ENCODE assay signal across 8 cellular contexts in genomic region chrX:40579880-40580536, GRCh38. TPM values are rescaled to one million over a fixed set of nuclear protein-coding genes. Genes with fewer than 3 reads are reported as not detected.
DNase-seq lines count a peak whose midpoint lies in the region; ATAC-seq and TF ChIP-seq lines count a peak whose summit lies in the region.

No MANE protein-coding gene starts in this region.

- peaks cover 3% of the 10 kb centered on the region; the same call in 1 of the 2 replicates for H3K9me3 ChIP-seq in HUES6 (ENCODE audit: control insufficient read depth, insufficient read depth, low read depth, low read length)
- H3K9me3 ChIP-seq in breast epithelium = no peaks in the 10 kb centered on the region
- H3K9me3 ChIP-seq in lung (ENCODE audit: control insufficient read depth in 2 of 2, insufficient read depth in 1 of 2, low read length in 1 of 2) = peaks cover 0 to 7% of the 10 kb centered on the region in 2 donors
- H3K9me3 ChIP-seq in vagina = no peaks in the 10 kb centered on the region

- H3K27me3 ChIP-seq in HUES6 (ENCODE audit: control insufficient read depth, insufficient read depth, low read length) (no peaks in the 10 kb centered on the region), breast epithelium (peaks cover 0 to 31% of the 10 kb centered on the region in 2 donors), lung (ENCODE audit: control insufficient read depth, insufficient read depth) (peaks cover 6% of the 10 kb centered on the region), vagina (no peaks in the 10 kb centered on the region)

- no peak for DNase-seq in activated T-cell treated with anti-CD3 and anti-CD28 coated beads, Interleukin-2, amount 50 U/mL, for 72 hours
- DNase-seq in activated T-cell treated with anti-CD3 and anti-CD28 coated beads, Interleukin-2, amount 50 U/mL, for 1 hour = no peak
- DNase-seq in breast epithelium (ENCODE audit: low spot score in 2 of 2) = no peak
- DNase-seq in lung (ENCODE audit: low spot score) = no peak
- DNase-seq in vagina (ENCODE audit: extremely low spot score in 2 of 2) = no peak
- DNase-seq in HuH-7 (ENCODE audit: low spot score) = no peak
- no peak for DNase-seq in NK-92 treated with Interleukin-12 subunit alpha and Interleukin-12 subunit beta, amount 100 ng/mL, for 24 hours (lab: John Stamatoyannopoulos, UW)

- H3K27ac ChIP-seq in HUES6 (ENCODE audit: low read depth, low read length) (no peak overlapping the region), breast epithelium (peak overlapping the region; percentile 89 to 97), lung (ENCODE audit: low read depth in 1 of 2, low read length in 1 of 2) (peak overlapping the region; percentile 84 to 87), vagina (peak overlapping the region; percentile 76)

- peak overlapping the region; percentile 73 for H3K9ac ChIP-seq in HUES6 (ENCODE audit: low read length)

- 0 out of 2 replicates have a peak, but pooled peaks cover 3% of the 10 kb centered on the region for H3K4me1 ChIP-seq in HUES6 (ENCODE audit: control insufficient read depth, insufficient read depth, low read length)
- H3K4me1 ChIP-seq in breast epithelium = no peaks in the 10 kb centered on the region
- H3K4me1 ChIP-seq in lung (ENCODE audit: control insufficient read depth in 2 of 2, insufficient read depth in 2 of 2, low read length in 2 of 2) = peaks cover 6% of the 10 kb centered on the region in 2 donors
- peaks cover 9% of the 10 kb centered on the region for H3K4me1 ChIP-seq in vagina

- H3K4me1 Mint-ChIP-seq in activated T-cell treated with anti-CD3 and anti-CD28 coated beads, Interleukin-2, amount 50 U/mL, for 72 hours (ENCODE audit: low read depth) = peaks cover 25% of the 10 kb centered on the region

- TF ChIP-seq CTCF in breast epithelium (IDR thresholded peaks at IDR 0.05) (no peak), lung (IDR thresholded peaks at IDR 0.05; ENCODE audit: control extremely low read depth, extremely low read depth) (no peak), vagina (IDR thresholded peaks at IDR 0.05) (no peak)

- ATAC-seq in activated T-cell treated with anti-CD3 and anti-CD28 coated beads, Interleukin-2, amount 50 U/mL, for 72 hours (replicated peaks in 1 of 2) = peak in 1 of 2 donors; percentile 44
- peak; percentile 43 for ATAC-seq in lung (ENCODE audit: insufficient read depth, low FRiP score)

- intact Hi-C loops in breast epithelium (cut with DNase I; ENCODE audit: low total_unique reads) (no loop called here), vagina (cut with DNase I) (no loop called here)

- TF ChIP-seq POLR2A in breast epithelium (IDR thresholded peaks at IDR 0.05) (no peak), vagina (IDR thresholded peaks at IDR 0.05) (no peak)

- peak overlapping the region; percentile 64 for H3K27ac Mint-ChIP-seq in activated T-cell treated with anti-CD3 and anti-CD28 coated beads, Interleukin-2, amount 50 U/mL, for 72 hours

- H3K4me3 ChIP-seq in HUES6 (ENCODE audit: low read depth, low read length) = peak overlapping the region; percentile 95
- peak overlapping the region; percentile 70 to 87 (median 78) for H3K4me3 ChIP-seq in breast epithelium
- H3K4me3 ChIP-seq in lung = peak overlapping the region; percentile 44
- H3K4me3 ChIP-seq in vagina = peak overlapping the region; percentile 51 to 69

- no peaks in the 10 kb centered on the region for H3K36me3 ChIP-seq in HUES6 (ENCODE audit: control insufficient read depth, insufficient read depth, low read length)
- no peaks in the 10 kb centered on the region for H3K36me3 ChIP-seq in breast epithelium
- no peaks in the 10 kb centered on the region for H3K36me3 ChIP-seq in lung (ENCODE audit: control insufficient read depth in 2 of 2, insufficient read depth in 2 of 2, low read length in 2 of 2)
- H3K36me3 ChIP-seq in vagina = no peaks in the 10 kb centered on the region

- peak overlapping the region; percentile 87 to 92 for H3K4me3 Mint-ChIP-seq in activated T-cell treated with anti-CD3 and anti-CD28 coated beads, Interleukin-2, amount 50 U/mL, for 72 hours

- WGBS in lung, 2 donors = 15 to 32% methylated on average over 12 of the region's 12 CpGs

- no peaks in the 10 kb centered on the region for H3K9me3 Mint-ChIP-seq in activated T-cell treated with anti-CD3 and anti-CD28 coated beads, Interleukin-2, amount 50 U/mL, for 72 hours

- H3K27me3 Mint-ChIP-seq in activated T-cell treated with anti-CD3 and anti-CD28 coated beads, Interleukin-2, amount 50 U/mL, for 72 hours (ENCODE audit: low read depth) = peaks cover 43% of the 10 kb centered on the region

- peaks cover 0 to 1% of the 10 kb centered on the region in 2 donors for H3K36me3 Mint-ChIP-seq in activated T-cell treated with anti-CD3 and anti-CD28 coated beads, Interleukin-2, amount 50 U/mL, for 72 hours (ENCODE audit: insufficient read depth in 2 of 2)

RNA-seq across cellular contexts. Expression of gene ATP6AP2, which starts 0.8 kb away (rescaled TPM):
- total RNA-seq in activated T-cell treated with anti-CD3 and anti-CD28 coated beads, Interleukin-2, amount 50 U/mL, for 72 hours = 10 to 100 TPM; 50.5 to 58.4 TPM
- total RNA-seq in breast epithelium (100 to 1,000 TPM in 2 of 3 donors, 10 to 100 TPM in 1; 85.2 to 129 (median 103) TPM), lung (100 to 1,000 TPM; 103 to 108 TPM), vagina (85.7 TPM)
- polyA plus RNA-seq in lung = 100 to 1,000 TPM in 1 of 2 donors, 10 to 100 TPM in 1; 65.9 to 113 TPM

RNA-seq across cellular contexts. Expression of gene MPC1L, which starts 43.2 kb away (rescaled TPM):
- total RNA-seq in activated T-cell treated with anti-CD3 and anti-CD28 coated beads, Interleukin-2, amount 50 U/mL, for 72 hours = not detected
- total RNA-seq in breast epithelium = not detected
- not detected for total RNA-seq in lung
- not detected for polyA plus RNA-seq in lung
- total RNA-seq in vagina = not detected

Comparison
In these comparisons a context has a peak if more than half of its experiments do, and no peak if none do; other contexts are left out.
1. H3K4me3 ChIP-seq: peak in every context shown above with its lines; median percentile 95 in HUES6; 78 in breast epithelium; 60 in vagina; 44 in lung.